ENCODE assay signal across 25 cellular contexts in genomic region chr1:74474585-74474984, GRCh38. TPM values are rescaled to one million over a fixed set of nuclear protein-coding genes. Genes with fewer than 3 reads are reported as not detected.
"Had no signal": no experiment of that assay in that cellular context is flagged by ENCODE, and none has a peak within 500 bp of the region (broad histone marks: within the 10 kb centered on the region; RNA-seq: fewer than 3 reads in every experiment).

No MANE protein-coding gene starts in this region.

- H3K4me1 ChIP-seq: breast epithelium had no signal

- H3K27me3 ChIP-seq: breast epithelium, MG63 had no signal

- H3K36me3 ChIP-seq: breast epithelium, MG63 had no signal

- H3K4me3 ChIP-seq: breast epithelium, MG63 had no signal

- H3K27ac ChIP-seq: breast epithelium had no signal

- DNase-seq: activated CD4-positive, alpha-beta T cell treated with anti-CD3 and anti-CD28 coated beads for 48 hours; activated CD4-positive, alpha-beta T cell treated with anti-CD3 and anti-CD28 coated beads, Interleukin-2, amount 50 U/mL, for 4 hours; activated CD4-positive, CD25-positive, alpha-beta regulatory T cell treated with anti-CD3 and anti-CD28 coated beads, Interleukin-2, amount 50 U/mL, for 72 hours; activated CD8-positive, alpha-beta memory T cell treated with anti-CD3 and anti-CD28 coated beads, Interleukin-2, amount 50 U/mL, for 48 hours; activated CD8-positive, alpha-beta T cell treated with anti-CD3 and anti-CD28 coated beads, Interleukin-2, amount 10 ng/mL, durations not matched to agents 7 days and 5 days; activated gamma-delta T cell; activated naive CD4-positive, alpha-beta T cell treated with anti-CD3 and anti-CD28 coated beads for 36 hours; activated T-cell treated with anti-CD3 and anti-CD28 coated beads, Interleukin-2, amount 50 U/mL, for 24 hours; amygdala; central memory CD4-positive, alpha-beta T cell; MG63; MV-4-11; NCI-H1092 treated with DMSO at 0.1 percent for 48 hours; NCI-H1417 treated with DMSO at 0.1 percent for 48 hours; NCI-H1694 treated with DMSO at 0.1 percent for 48 hours; NCI-H2029 treated with DMSO at 0.1 percent for 48 hours; NCI-H345; NCI-H510A; PC-3; SIG-M5; T-helper 1 cell had no signal

- H3K9me3 ChIP-seq: breast epithelium, MG63 had no signal

RNA-seq across cellular contexts. Expression of gene LRRC53, which starts 37.8 kb away (rescaled TPM):
- total RNA-seq: activated CD8-positive, alpha-beta T cell treated with anti-CD3 and anti-CD28 coated beads, Interleukin-2, amount 10 ng/mL, durations not matched to agents 7 days and 5 days; activated naive CD4-positive, alpha-beta T cell treated with anti-CD3 and anti-CD28 coated beads for 36 hours; breast epithelium; HepG2; PC-3; RPMI7951; T-helper 2 cell treated with Interferon-gamma antibody and Interleukin-4, amounts not matched to agents 100 ng/mL and 5 ng/mL, for 36 hours had no signal
- polyA plus RNA-seq: HepG2 had no signal
